ENCODE assay signal across 7 cellular contexts in the genomic region with DNA sequence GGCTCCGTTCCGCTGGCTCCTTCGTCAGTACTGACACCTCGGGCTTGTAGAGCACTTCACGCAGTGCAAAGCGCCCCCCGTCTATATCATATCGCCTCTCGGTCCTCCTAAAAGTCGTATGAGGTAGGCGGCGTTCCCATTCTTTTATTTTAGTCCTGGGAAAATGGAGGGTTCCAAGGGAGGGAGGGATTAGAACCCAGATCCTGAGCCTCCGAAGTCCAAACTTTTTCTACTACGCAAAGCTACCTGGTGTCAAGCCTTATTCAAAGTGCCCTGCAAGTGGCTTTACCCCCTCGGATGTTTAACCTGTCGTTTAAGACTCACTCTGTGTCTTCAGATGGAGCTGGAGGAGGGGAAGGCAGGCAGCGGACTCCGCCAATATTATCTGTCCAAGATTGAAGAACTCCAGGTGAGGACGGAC. TPM values are rescaled to one million over a fixed set of nuclear protein-coding genes. Genes with fewer than 3 reads are reported as not detected.
DNase-seq lines count a peak whose midpoint lies in the region; ATAC-seq and TF ChIP-seq lines count a peak whose summit lies in the region.

No MANE protein-coding gene starts in this region.

- H3K27ac ChIP-seq in HL-60 (replicated peaks) = peak overlapping the region; percentile 98

- TF ChIP-seq CTCF in HL-60 (IDR thresholded peaks at IDR 0.05; ENCODE audit: insufficient read depth, low read length) = no peak
- TF ChIP-seq CTCF in activated CD8-positive, alpha-beta T cell treated with anti-CD3 and anti-CD28 coated beads for 36 hours (IDR thresholded peaks at IDR 0.05) = no peak
- TF ChIP-seq CTCF in GM20000 (IDR thresholded peaks at IDR 0.05; ENCODE audit: extremely low read depth, missing control alignments) = no peak

- POLR2A ChIA-PET in activated CD8-positive, alpha-beta T cell treated with anti-CD3 and anti-CD28 coated beads for 36 hours (lab: Charles Lee) = interaction anchor here (0.9 to 11.6 kb wide), 7 partner anchors 9 to 129 kb away, joined by 3 to 188 read pairs (median 4); a partner anchor contains a TSS

- peaks cover 76% of the 10 kb centered on the region for H3K4me1 Mint-ChIP-seq in activated CD8-positive, alpha-beta T cell treated with anti-CD3 and anti-CD28 coated beads for 36 hours (ENCODE audit: low read depth)
- H3K4me1 Mint-ChIP-seq in stimulated activated naive B cell treated with anti-CD40 and anti-IgM and Interleukin-4, amounts not matched to agents 10 μg/mL and 1 μg/mL and 100 μg/mL, for 72 hours = peaks cover 45 to 72% of the 10 kb centered on the region in 2 donors

- no peaks in the 10 kb centered on the region for H3K27me3 ChIP-seq in HL-60 (ENCODE audit: insufficient read depth, poor library complexity, severe bottlenecking)
- H3K27me3 ChIP-seq in iPS-15b (ENCODE audit: control insufficient read depth, insufficient read depth, low read length) = no peaks in the 10 kb centered on the region

- H3K36me3 ChIP-seq in iPS-15b (ENCODE audit: control insufficient read depth, insufficient read depth, low read length) = peaks cover 55% of the 10 kb centered on the region

- H3K4me3 Mint-ChIP-seq in activated CD8-positive, alpha-beta T cell treated with anti-CD3 and anti-CD28 coated beads for 36 hours = peak overlapping the region; percentile 100
- H3K4me3 Mint-ChIP-seq in stimulated activated naive B cell treated with anti-CD40 and anti-IgM and Interleukin-4, amounts not matched to agents 10 μg/mL and 1 μg/mL and 100 μg/mL, for 72 hours = peak overlapping the region; percentile 98 to 99

- H3K36me3 Mint-ChIP-seq in activated CD8-positive, alpha-beta T cell treated with anti-CD3 and anti-CD28 coated beads for 36 hours (ENCODE audit: low read depth) = peaks cover 86% of the 10 kb centered on the region
- H3K36me3 Mint-ChIP-seq in stimulated activated naive B cell treated with anti-CD40 and anti-IgM and Interleukin-4, amounts not matched to agents 10 μg/mL and 1 μg/mL and 100 μg/mL, for 72 hours = peaks cover 49 to 76% of the 10 kb centered on the region in 2 donors

- no peak for DNase-seq in HL-60 (ENCODE audit: low read depth in 1 of 2, low spot score in 1 of 2)
- DNase-seq in activated CD8-positive, alpha-beta T cell treated with anti-CD3 and anti-CD28 coated beads for 36 hours = no peak
- DNase-seq in stimulated activated naive B cell treated with anti-CD40 and anti-IgM and Interleukin-4, amounts not matched to agents 10 μg/mL and 1 μg/mL and 100 μg/mL, for 72 hours = no peak
- DNase-seq in NCI-H2107 (lab: John Stamatoyannopoulos, UW) = no peak
- no peak for DNase-seq in GM20000 (ENCODE audit: low spot score)
- DNase-seq in activated gamma-delta T cell (lab: John Stamatoyannopoulos, UW) = no peak

- no peak for ATAC-seq in activated CD8-positive, alpha-beta T cell treated with anti-CD3 and anti-CD28 coated beads for 36 hours
- no peak for ATAC-seq in stimulated activated naive B cell treated with anti-CD40 and anti-IgM and Interleukin-4, amounts not matched to agents 10 μg/mL and 1 μg/mL and 100 μg/mL, for 72 hours (replicated peaks)

- H3K27me3 Mint-ChIP-seq in activated CD8-positive, alpha-beta T cell treated with anti-CD3 and anti-CD28 coated beads for 36 hours = no peaks in the 10 kb centered on the region
- H3K27me3 Mint-ChIP-seq in stimulated activated naive B cell treated with anti-CD40 and anti-IgM and Interleukin-4, amounts not matched to agents 10 μg/mL and 1 μg/mL and 100 μg/mL, for 72 hours = no peaks in the 10 kb centered on the region

- H3K27ac Mint-ChIP-seq in activated CD8-positive, alpha-beta T cell treated with anti-CD3 and anti-CD28 coated beads for 36 hours = peak overlapping the region; percentile 100
- H3K27ac Mint-ChIP-seq in stimulated activated naive B cell treated with anti-CD40 and anti-IgM and Interleukin-4, amounts not matched to agents 10 μg/mL and 1 μg/mL and 100 μg/mL, for 72 hours = peak overlapping the region; percentile 100

- H3K4me1 ChIP-seq in iPS-15b (ENCODE audit: control insufficient read depth, insufficient read depth, low read length) = peaks cover 3% of the 10 kb centered on the region

- H3K9me3 ChIP-seq in iPS-15b (ENCODE audit: control insufficient read depth, insufficient read depth, low read length) = no peaks in the 10 kb centered on the region

- intact Hi-C loops in activated CD8-positive, alpha-beta T cell treated with anti-CD3 and anti-CD28 coated beads for 36 hours (cut with micrococcal nuclease) = loop anchor here (5.0 kb wide), 1 partner anchor 51 kb away; no protein-coding TSS in a partner anchor

- H3K4me3 ChIP-seq in HL-60 (replicated peaks; ENCODE audit: insufficient read depth, low read length) = peak overlapping the region; percentile 91
- H3K4me3 ChIP-seq in iPS-15b (ENCODE audit: low read depth, low read length) = peak overlapping the region; percentile 96

- CTCF ChIA-PET in activated CD8-positive, alpha-beta T cell treated with anti-CD3 and anti-CD28 coated beads for 36 hours (lab: Charles Lee) = interaction anchor here (0.7 to 2.9 kb wide), 11 partner anchors 9 to 131 kb away, joined by 3 to 22 read pairs (median 4); a partner anchor contains a TSS

- H3K9ac ChIP-seq in iPS-15b (ENCODE audit: low read depth, low read length) = peak overlapping the region; percentile 94

- H3K9me3 Mint-ChIP-seq in activated CD8-positive, alpha-beta T cell treated with anti-CD3 and anti-CD28 coated beads for 36 hours = no peaks in the 10 kb centered on the region
- no peaks in the 10 kb centered on the region for H3K9me3 Mint-ChIP-seq in stimulated activated naive B cell treated with anti-CD40 and anti-IgM and Interleukin-4, amounts not matched to agents 10 μg/mL and 1 μg/mL and 100 μg/mL, for 72 hours

RNA-seq across cellular contexts. Expression of a gene that starts 0.3 kb away (rescaled TPM):
- 10 to 100 TPM; 58.3 to 60.9 TPM for total RNA-seq in activated CD8-positive, alpha-beta T cell treated with anti-CD3 and anti-CD28 coated beads for 36 hours

RNA-seq across cellular contexts. Expression of a gene that starts 0.6 kb away (rescaled TPM):
- 100 to 1,000 TPM; 155 to 157 TPM for total RNA-seq in activated CD8-positive, alpha-beta T cell treated with anti-CD3 and anti-CD28 coated beads for 36 hours

RNA-seq across cellular contexts. Expression of a gene that starts 14.7 kb away (rescaled TPM):
- total RNA-seq in activated CD8-positive, alpha-beta T cell treated with anti-CD3 and anti-CD28 coated beads for 36 hours = 100 to 1,000 TPM in 1 of 2 experiments, 10 to 100 TPM in 1; 99.4 to 103 TPM

RNA-seq across cellular contexts. Expression of a gene that starts 45.7 kb away (rescaled TPM):
- not detected for total RNA-seq in activated CD8-positive, alpha-beta T cell treated with anti-CD3 and anti-CD28 coated beads for 36 hours

RNA-seq across cellular contexts. Expression of a gene that starts 53.8 kb away (rescaled TPM):
- total RNA-seq in activated CD8-positive, alpha-beta T cell treated with anti-CD3 and anti-CD28 coated beads for 36 hours = 10 to 100 TPM; 91.9 to 96.0 TPM
